29 cellular contexts compared by ENCODE assay signal in the genomic region with DNA sequence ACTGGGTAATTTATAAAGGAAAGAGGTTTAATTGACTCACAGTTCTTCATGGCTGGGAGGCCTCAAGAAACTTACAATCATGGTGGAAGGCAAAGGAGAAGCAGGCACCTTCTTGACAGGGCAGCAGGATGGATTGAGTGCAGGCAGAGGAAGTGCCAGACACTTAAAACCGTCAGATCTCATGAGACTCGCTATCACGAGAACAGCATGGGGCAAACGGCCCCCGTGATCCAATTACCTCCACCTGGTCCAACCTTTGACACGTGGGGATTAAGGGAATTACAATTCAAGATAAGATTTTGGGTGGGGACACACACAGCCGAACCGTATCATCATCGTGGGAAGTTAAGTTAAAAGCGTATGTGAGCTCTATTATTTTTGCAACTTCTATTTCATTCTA.
"Had no signal": no experiment of that assay in that cellular context is flagged by ENCODE, and none has a peak within 500 bp of the region (broad histone marks: within the 10 kb centered on the region; RNA-seq: fewer than 3 reads in every experiment).

No MANE protein-coding gene starts in this region.

- H3K9me3 ChIP-seq: adrenal gland, body of pancreas, colonic mucosa had no signal

- DNase-seq: activated CD4-positive, alpha-beta memory T cell treated with anti-CD3 and anti-CD28 coated beads, Interleukin-2, amount 10 ng/mL, durations not matched to agents 7 days and 5 days; activated CD4-positive, alpha-beta T cell treated with anti-CD3 and anti-CD28 coated beads for 36 hours; activated CD4-positive, alpha-beta T cell treated with anti-CD3 and anti-CD28 coated beads, Interleukin-2, amount 10 ng/mL, durations not matched to agents 7 days and 5 days; activated CD4-positive, alpha-beta T cell treated with anti-CD3 and anti-CD28 coated beads, Interleukin-2, amount 50 U/mL, for 4 hours; activated CD4-positive, CD25-positive, alpha-beta regulatory T cell; activated CD4-positive, CD25-positive, alpha-beta regulatory T cell treated with anti-CD3 and anti-CD28 coated beads, Interleukin-2, amount 50 U/mL, for 72 hours; activated CD8-positive, alpha-beta memory T cell treated with anti-CD3 and anti-CD28 coated beads, Interleukin-2, amount 50 U/mL, for 48 hours; activated gamma-delta T cell; activated naive CD4-positive, alpha-beta T cell; activated naive CD4-positive, alpha-beta T cell treated with anti-CD3 and anti-CD28 coated beads, Interleukin-2, amount 10 ng/mL, durations not matched to agents 7 days and 5 days; activated T-cell treated with anti-CD3 and anti-CD28 coated beads for 4 hours; activated T-cell treated with anti-CD3 and anti-CD28 coated beads, Interleukin-2, amount 50 U/mL, for 24 hours; activated T-cell treated with anti-CD3 and anti-CD28 coated beads, Interleukin-2, amount 50 U/mL, for 72 hours; adrenal gland; amygdala; aorta; body of pancreas; caudate nucleus; cerebellar nuclear complex; colonic mucosa; effector CD8-positive, alpha-beta T cell; foreskin fibroblast; head of caudate nucleus; T-helper 1 cell; T-helper 17 cell; T1000 had no signal

- H3K27ac ChIP-seq: adrenal gland, body of pancreas, colonic mucosa had no signal

- H3K4me1 ChIP-seq: adrenal gland, body of pancreas, colonic mucosa had no signal

- H3K27me3 ChIP-seq: adrenal gland, body of pancreas, colonic mucosa had no signal

- H3K4me1 Mint-ChIP-seq: activated CD4-positive, alpha-beta memory T cell treated with anti-CD3 and anti-CD28 coated beads, Interleukin-2, amount 10 ng/mL, durations not matched to agents 7 days and 5 days; activated CD4-positive, alpha-beta T cell treated with anti-CD3 and anti-CD28 coated beads for 36 hours; activated CD4-positive, alpha-beta T cell treated with anti-CD3 and anti-CD28 coated beads, Interleukin-2, amount 10 ng/mL, durations not matched to agents 7 days and 5 days; activated naive CD4-positive, alpha-beta T cell treated with anti-CD3 and anti-CD28 coated beads, Interleukin-2, amount 10 ng/mL, durations not matched to agents 7 days and 5 days; T-helper 17 cell had no signal

- H3K4me3 Mint-ChIP-seq: activated CD4-positive, alpha-beta memory T cell treated with anti-CD3 and anti-CD28 coated beads, Interleukin-2, amount 10 ng/mL, durations not matched to agents 7 days and 5 days; activated CD4-positive, alpha-beta T cell treated with anti-CD3 and anti-CD28 coated beads for 36 hours; activated CD4-positive, alpha-beta T cell treated with anti-CD3 and anti-CD28 coated beads, Interleukin-2, amount 10 ng/mL, durations not matched to agents 7 days and 5 days; activated naive CD4-positive, alpha-beta T cell treated with anti-CD3 and anti-CD28 coated beads, Interleukin-2, amount 10 ng/mL, durations not matched to agents 7 days and 5 days; activated T-cell treated with anti-CD3 and anti-CD28 coated beads, Interleukin-2, amount 50 U/mL, for 24 hours; activated T-cell treated with anti-CD3 and anti-CD28 coated beads, Interleukin-2, amount 50 U/mL, for 72 hours; T-helper 17 cell; T-helper 2 cell treated with Interferon-gamma antibody and Interleukin-4, amounts not matched to agents 5 μg/mL and 100 μg/mL, for 36 hours had no signal

- H3K27ac Mint-ChIP-seq: activated CD4-positive, alpha-beta memory T cell treated with anti-CD3 and anti-CD28 coated beads, Interleukin-2, amount 10 ng/mL, durations not matched to agents 7 days and 5 days; activated CD4-positive, alpha-beta T cell treated with anti-CD3 and anti-CD28 coated beads for 36 hours; activated CD4-positive, alpha-beta T cell treated with anti-CD3 and anti-CD28 coated beads, Interleukin-2, amount 10 ng/mL, durations not matched to agents 7 days and 5 days; activated naive CD4-positive, alpha-beta T cell treated with anti-CD3 and anti-CD28 coated beads, Interleukin-2, amount 10 ng/mL, durations not matched to agents 7 days and 5 days; activated naive CD4-positive, alpha-beta T cell treated with anti-CD3 and anti-CD28 coated beads, Interleukin-2, amount 50 U/mL, for 72 hours; activated T-cell treated with anti-CD3 and anti-CD28 coated beads, Interleukin-2, amount 50 U/mL, for 24 hours; activated T-cell treated with anti-CD3 and anti-CD28 coated beads, Interleukin-2, amount 50 U/mL, for 72 hours; T-helper 17 cell; T-helper 2 cell treated with Interferon-gamma antibody and Interleukin-4, amounts not matched to agents 5 μg/mL and 100 μg/mL, for 36 hours had no signal

- H3K4me3 ChIP-seq: adrenal gland, body of pancreas, colonic mucosa had no signal

- H3K36me3 ChIP-seq: adrenal gland, colonic mucosa had no signal

- H3K27me3 Mint-ChIP-seq: activated CD4-positive, alpha-beta memory T cell treated with anti-CD3 and anti-CD28 coated beads, Interleukin-2, amount 10 ng/mL, durations not matched to agents 7 days and 5 days; activated naive CD4-positive, alpha-beta T cell treated with anti-CD3 and anti-CD28 coated beads, Interleukin-2, amount 10 ng/mL, durations not matched to agents 7 days and 5 days had no signal

- H3K36me3 Mint-ChIP-seq: activated naive CD4-positive, alpha-beta T cell treated with anti-CD3 and anti-CD28 coated beads, Interleukin-2, amount 10 ng/mL, durations not matched to agents 7 days and 5 days; activated naive CD4-positive, alpha-beta T cell treated with anti-CD3 and anti-CD28 coated beads, Interleukin-2, amount 50 U/mL, for 72 hours had no signal

- ATAC-seq: activated CD4-positive, alpha-beta T cell treated with anti-CD3 and anti-CD28 coated beads for 36 hours; activated naive CD4-positive, alpha-beta T cell treated with anti-CD3 and anti-CD28 coated beads, Interleukin-2, amount 50 U/mL, for 72 hours; activated T-cell treated with anti-CD3 and anti-CD28 coated beads, Interleukin-2, amount 50 U/mL, for 72 hours; body of pancreas; esophagus mucosa; T-helper 17 cell had no signal
